In genomic region chr16:70454221-70455034, GRCh38 we compare ENCODE assay signal across 8 cellular contexts. TPM values are rescaled to one million over a fixed set of nuclear protein-coding genes. Genes with fewer than 3 reads are reported as not detected.
A peak's percentile ranks its signal among the peaks of the same experiment; 100 is the strongest.
DNase-seq lines count a peak whose midpoint lies in the region; ATAC-seq and TF ChIP-seq lines count a peak whose summit lies in the region.

FCSK (plus strand) TSS chr16:70454595; CDS start chr16:70463191, 8,596 bp downstream.

- no peaks in the 10 kb centered on the region for H3K36me3 ChIP-seq in endodermal cell (ENCODE audit: control insufficient read depth, insufficient read depth, low read length)

- 0% methylated on average over 25 to 67 of the region's 67 CpGs for WGBS in endodermal cell (ENCODE audit: insufficient coverage in 1 of 2, insufficient read length in 1 of 2), 2 experiments

- H3K4me1 ChIP-seq in endodermal cell (ENCODE audit: control insufficient read depth, insufficient read depth, low read length) = no peaks in the 10 kb centered on the region

- peaks cover 13% of the 10 kb centered on the region for H3K9me3 ChIP-seq in endodermal cell (ENCODE audit: control insufficient read depth, low read length)

- peak within 1 kb of the TSS; percentile 97 for H3K27ac Mint-ChIP-seq in endodermal cell
- peak within 1 kb of the TSS; percentile 96 for H3K27ac Mint-ChIP-seq in mesothelial cell of epicardium

- peak within 1 kb of the TSS; percentile 95 for H3K4me3 ChIP-seq in endodermal cell (ENCODE audit: low read length)

- peak within 1 kb of the TSS; percentile 93 for H3K9ac ChIP-seq in endodermal cell (ENCODE audit: extremely low read depth, low read length, poor library complexity, severe bottlenecking)

- no peaks in the 10 kb centered on the region for H3K36me3 Mint-ChIP-seq in endodermal cell (ENCODE audit: low read depth)
- H3K36me3 Mint-ChIP-seq in mesothelial cell of epicardium = no peaks in the 10 kb centered on the region

- DNase-seq in AG08396 (ENCODE audit: low spot score) (peak; percentile 89), NCI-H748 treated with DMSO at 0.1 percent for 48 hours (lab: John Stamatoyannopoulos, UW) (peak; percentile 26), endodermal cell (peak; percentile 92), mesothelial cell of epicardium (ENCODE audit: low spot score in 2 of 2, unreplicated experiment in 2 of 2) (peak; percentile 56 to 76)
- peak; percentile 25 to 31 for DNase-seq in activated CD8-positive, alpha-beta memory T cell treated with anti-CD3 and anti-CD28 coated beads for 4 hours (ENCODE audit: low read depth in 2 of 2)
- DNase-seq in stimulated activated CD8-positive, alpha-beta memory T cell treated with anti-CD3 and anti-CD28 coated beads, Interleukin-15, amount 100 ng/mL, for 48 hours (ENCODE audit: low read depth in 2 of 2) = peak; percentile 34 to 46

- H3K27me3 Mint-ChIP-seq in endodermal cell (ENCODE audit: insufficient read depth) (no peaks in the 10 kb centered on the region), mesothelial cell of epicardium (ENCODE audit: low read depth) (no peaks in the 10 kb centered on the region)

- TF ChIP-seq CTCF in endodermal cell (conservative IDR thresholded peaks at IDR 0.05) = peak; percentile 55
- peak; percentile 38 for TF ChIP-seq CTCF in mesothelial cell of epicardium (IDR thresholded peaks at IDR 0.05; ENCODE audit: unreplicated experiment)

- peak within 1 kb of the TSS; percentile 75 for H3K4me3 Mint-ChIP-seq in endodermal cell
- H3K4me3 Mint-ChIP-seq in mesothelial cell of epicardium = peak within 1 kb of the TSS; percentile 86

- peak; percentile 88 for ATAC-seq in GM18868 (IDR thresholded peaks at IDR 0.05; ENCODE audit: unreplicated experiment)
- peak; percentile 76 for ATAC-seq in HG03103 (IDR thresholded peaks at IDR 0.05; ENCODE audit: low read depth, unreplicated experiment)

- H3K4me1 Mint-ChIP-seq in endodermal cell (peaks cover 14% of the 10 kb centered on the region), mesothelial cell of epicardium (peaks cover 12% of the 10 kb centered on the region)

- H3K27ac ChIP-seq in endodermal cell (ENCODE audit: low read depth, low read length) = peak within 1 kb of the TSS; percentile 98

- no peaks in the 10 kb centered on the region for H3K27me3 ChIP-seq in endodermal cell (ENCODE audit: control insufficient read depth, insufficient read depth, low read length, poor library complexity, severe bottlenecking)

- peaks cover 13% of the 10 kb centered on the region for H3K9me3 Mint-ChIP-seq in endodermal cell
- no peaks in the 10 kb centered on the region for H3K9me3 Mint-ChIP-seq in mesothelial cell of epicardium

RNA-seq across cellular contexts. Expression of gene FCSK, which starts in this region (rescaled TPM):
- 10 to 100 TPM; 18.7 to 19.5 TPM for total RNA-seq in endodermal cell
- polyA plus RNA-seq in endodermal cell (2013, experiment 1 of 2) = 9.3 TPM
- polyA plus RNA-seq in endodermal cell (2013, experiment 2 of 2) = 10.7 TPM
- 26.0 to 29.4 TPM (median 27.7 TPM) in 3 replicates for total RNA-seq in mesothelial cell of epicardium

Comparison
In these comparisons a context has a peak if more than half of its experiments do, and no peak if none do; other contexts are left out.
1. Peak in every context shown above with its lines: DNase-seq, ATAC-seq, H3K4me3 ChIP-seq and H3K27ac ChIP-seq.
2. DNase-seq: peak in every context shown above with its lines; median percentile 92 in endodermal cell; 89 in AG08396; 66 in mesothelial cell of epicardium; 40 in stimulated activated CD8-positive, alpha-beta memory T cell treated with anti-CD3 and anti-CD28 coated beads, Interleukin-15, amount 100 ng/mL, for 48 hours; 28 in activated CD8-positive, alpha-beta memory T cell treated with anti-CD3 and anti-CD28 coated beads for 4 hours; 26 in NCI-H748 treated with DMSO at 0.1 percent for 48 hours.